In the genomic region with DNA sequence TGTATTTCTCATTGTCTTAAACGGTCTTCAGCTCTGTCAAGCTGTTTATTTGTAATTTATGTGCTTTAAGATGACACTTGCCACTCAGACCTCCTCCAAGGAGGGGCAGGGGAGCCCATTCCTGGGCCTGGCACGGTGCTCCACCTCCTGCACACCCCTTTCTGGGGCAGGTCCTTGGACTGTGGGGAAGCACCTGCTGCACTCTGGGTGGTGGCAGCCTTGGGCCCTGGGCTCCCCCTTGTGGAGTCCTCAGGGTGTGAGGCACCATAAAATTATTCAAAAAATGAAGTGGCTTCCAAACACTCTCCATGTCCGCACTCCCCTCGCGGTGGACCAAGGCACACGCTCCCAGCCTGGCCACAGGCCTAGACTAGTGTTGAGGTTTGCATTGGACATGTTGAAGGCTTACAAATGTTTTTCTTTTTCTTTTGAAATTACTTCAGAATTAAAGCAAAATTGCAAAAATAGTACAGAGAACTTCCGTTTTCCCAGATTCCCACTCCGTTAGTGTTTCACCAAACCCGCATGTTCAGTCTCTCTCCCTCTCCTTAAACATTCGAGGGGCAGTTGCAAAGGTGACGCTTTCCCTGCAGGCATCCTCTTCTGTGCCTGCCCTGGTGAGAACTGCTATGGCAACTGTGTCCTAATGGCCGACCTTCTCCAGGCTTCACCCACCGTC, we compare ENCODE assay signal across 8 cellular contexts. TPM values are rescaled to one million over a fixed set of nuclear protein-coding genes. Genes with fewer than 3 reads are reported as not detected.
DNase-seq lines count a peak whose midpoint lies in the region; ATAC-seq and TF ChIP-seq lines count a peak whose summit lies in the region.

No MANE protein-coding gene starts in this region.

- peaks cover 58% of the 10 kb centered on the region for H3K4me1 ChIP-seq in muscle layer of colon (ENCODE audit: insufficient read depth, low read length)

- no peaks in the 10 kb centered on the region for H3K9me3 Mint-ChIP-seq in activated CD8-positive, alpha-beta T cell treated with anti-CD3 and anti-CD28 coated beads for 36 hours
- H3K9me3 Mint-ChIP-seq in stimulated activated naive B cell treated with anti-CD40 and anti-IgM and Interleukin-4, amounts not matched to agents 10 μg/mL and 1 μg/mL and 100 μg/mL, for 72 hours = peaks cover 0 to 4% of the 10 kb centered on the region in 2 donors

- H3K4me3 ChIP-seq in muscle layer of colon (ENCODE audit: low read depth in 1 of 2, low read length in 2 of 2) = peak overlapping the region in 1 of 2 donors; percentile 32

- peak overlapping the region; percentile 19 for H3K9ac ChIP-seq in muscle layer of colon (ENCODE audit: low read length)

- POLR2A ChIA-PET in activated CD8-positive, alpha-beta T cell treated with anti-CD3 and anti-CD28 coated beads for 36 hours (lab: Charles Lee) = no interaction called here

- peaks cover 37% of the 10 kb centered on the region for H3K4me1 Mint-ChIP-seq in activated CD8-positive, alpha-beta T cell treated with anti-CD3 and anti-CD28 coated beads for 36 hours (ENCODE audit: low read depth)
- H3K4me1 Mint-ChIP-seq in stimulated activated naive B cell treated with anti-CD40 and anti-IgM and Interleukin-4, amounts not matched to agents 10 μg/mL and 1 μg/mL and 100 μg/mL, for 72 hours = peaks cover 41 to 62% of the 10 kb centered on the region in 2 donors

- peaks cover 2% of the 10 kb centered on the region for H3K36me3 Mint-ChIP-seq in activated CD8-positive, alpha-beta T cell treated with anti-CD3 and anti-CD28 coated beads for 36 hours (ENCODE audit: low read depth)
- H3K36me3 Mint-ChIP-seq in stimulated activated naive B cell treated with anti-CD40 and anti-IgM and Interleukin-4, amounts not matched to agents 10 μg/mL and 1 μg/mL and 100 μg/mL, for 72 hours = peaks cover 7 to 17% of the 10 kb centered on the region in 2 donors

- H3K27ac ChIP-seq in 22Rv1 (no peak overlapping the region), muscle layer of colon (ENCODE audit: low read depth, low read length) (peak overlapping the region; percentile 4)

- CTCF ChIA-PET in activated CD8-positive, alpha-beta T cell treated with anti-CD3 and anti-CD28 coated beads for 36 hours (lab: Charles Lee) = interaction anchor here (0.6 to 1.9 kb wide), 17 partner anchors 9 to 201 kb away, joined by 3 to 7 read pairs (median 4); a partner anchor contains a TSS

- peak; percentile 66 for ATAC-seq in HG03139 (IDR thresholded peaks at IDR 0.05; ENCODE audit: unreplicated experiment)
- ATAC-seq in activated CD8-positive, alpha-beta T cell treated with anti-CD3 and anti-CD28 coated beads for 36 hours = peak; percentile 100
- peak; percentile 99 to 100 for ATAC-seq in stimulated activated naive B cell treated with anti-CD40 and anti-IgM and Interleukin-4, amounts not matched to agents 10 μg/mL and 1 μg/mL and 100 μg/mL, for 72 hours (replicated peaks)

- H3K27me3 Mint-ChIP-seq in activated CD8-positive, alpha-beta T cell treated with anti-CD3 and anti-CD28 coated beads for 36 hours = no peaks in the 10 kb centered on the region
- no peaks in the 10 kb centered on the region for H3K27me3 Mint-ChIP-seq in stimulated activated naive B cell treated with anti-CD40 and anti-IgM and Interleukin-4, amounts not matched to agents 10 μg/mL and 1 μg/mL and 100 μg/mL, for 72 hours

- no peaks in the 10 kb centered on the region for H3K9me3 ChIP-seq in muscle layer of colon (ENCODE audit: low read length)

- peak; percentile 93 for DNase-seq in GM13976 (ENCODE audit: low spot score)
- DNase-seq in NCI-H526 treated with DMSO at 0.1 percent for 48 hours (lab: John Stamatoyannopoulos, UW) = peak; percentile 19
- peak; percentile 88 for DNase-seq in activated CD8-positive, alpha-beta T cell treated with anti-CD3 and anti-CD28 coated beads for 36 hours
- DNase-seq in effector CD8-positive, alpha-beta T cell (lab: John Stamatoyannopoulos, UW) = peak; percentile 62
- peak; percentile 71 for DNase-seq in stimulated activated naive B cell treated with anti-CD40 and anti-IgM and Interleukin-4, amounts not matched to agents 10 μg/mL and 1 μg/mL and 100 μg/mL, for 72 hours

- intact Hi-C loops in activated CD8-positive, alpha-beta T cell treated with anti-CD3 and anti-CD28 coated beads for 36 hours (cut with micrococcal nuclease) = loop anchor here (10.0 kb wide), 1 partner anchor 57 kb away; no protein-coding TSS in a partner anchor

- H3K4me3 Mint-ChIP-seq in activated CD8-positive, alpha-beta T cell treated with anti-CD3 and anti-CD28 coated beads for 36 hours = no peak overlapping the region
- H3K4me3 Mint-ChIP-seq in stimulated activated naive B cell treated with anti-CD40 and anti-IgM and Interleukin-4, amounts not matched to agents 10 μg/mL and 1 μg/mL and 100 μg/mL, for 72 hours = no peak overlapping the region

- in situ Hi-C loops in GM13976 (cut with MboI; ENCODE audit: low sequenced_read_pairs, unreplicated experiment) = no loop called here

- no peaks in the 10 kb centered on the region for H3K36me3 ChIP-seq in muscle layer of colon (ENCODE audit: insufficient read depth, low read length)

- H3K27ac Mint-ChIP-seq in activated CD8-positive, alpha-beta T cell treated with anti-CD3 and anti-CD28 coated beads for 36 hours = no peak overlapping the region
- H3K27ac Mint-ChIP-seq in stimulated activated naive B cell treated with anti-CD40 and anti-IgM and Interleukin-4, amounts not matched to agents 10 μg/mL and 1 μg/mL and 100 μg/mL, for 72 hours = no peak overlapping the region

- TF ChIP-seq CTCF in 22Rv1 (IDR thresholded peaks at IDR 0.05) = peak; percentile 61
- peak; percentile 74 for TF ChIP-seq CTCF in GM13976 (IDR thresholded peaks at IDR 0.05; ENCODE audit: borderline replicate concordance, control extremely low read depth, extremely low read depth, insufficient read depth, missing control alignments)
- TF ChIP-seq CTCF in activated CD8-positive, alpha-beta T cell treated with anti-CD3 and anti-CD28 coated beads for 36 hours (IDR thresholded peaks at IDR 0.05) = peak; percentile 89

- H3K27me3 ChIP-seq in muscle layer of colon (ENCODE audit: control insufficient read depth in 1 of 2, insufficient read depth in 2 of 2, low read length in 2 of 2) = no peaks in the 10 kb centered on the region

RNA-seq across cellular contexts. Expression of a gene that starts 32.4 kb away (rescaled TPM):
- 10 to 100 TPM; 55.6 to 59.5 TPM for total RNA-seq in activated CD8-positive, alpha-beta T cell treated with anti-CD3 and anti-CD28 coated beads for 36 hours

Comparison
In these comparisons a context has a peak if more than half of its experiments do, and no peak if none do; other contexts are left out.
1. DNase-seq: peak in every context shown above with its lines; median percentile 93 in GM13976; 88 in activated CD8-positive, alpha-beta T cell treated with anti-CD3 and anti-CD28 coated beads for 36 hours; 71 in stimulated activated naive B cell treated with anti-CD40 and anti-IgM and Interleukin-4, amounts not matched to agents 10 μg/mL and 1 μg/mL and 100 μg/mL, for 72 hours; 62 in effector CD8-positive, alpha-beta T cell; 19 in NCI-H526 treated with DMSO at 0.1 percent for 48 hours.